Comparison of ENCODE assay signal across 8 cellular contexts in genomic region chrX:154378799-154379568, GRCh38.
DNase-seq lines count a peak whose midpoint lies in the region; ATAC-seq and TF ChIP-seq lines count a peak whose summit lies in the region.

Gene EMD, plus strand, starts transcription at chrX:154379295. Its CDS starts 190 bp downstream, at chrX:154379485.

- peak; percentile 81 for ATAC-seq in HG03439 (IDR thresholded peaks at IDR 0.05; ENCODE audit: unreplicated experiment)

- TF ChIP-seq POLR2A in GM19193 (IDR thresholded peaks at IDR 0.05; ENCODE audit: extremely low read depth, insufficient read depth, insufficient read length) = peak; percentile 56

- DNase-seq in AG20443 (ENCODE audit: low spot score) (peak; percentile 84), NCI-H524 (lab: John Stamatoyannopoulos, UW) (peak; percentile 100), kidney tubule cell (ENCODE audit: low spot score) (peak; percentile 97)
- DNase-seq in activated CD4-positive, alpha-beta T cell treated with anti-CD3 and anti-CD28 coated beads for 4 hours = peak; percentile 92 to 95
- DNase-seq in stimulated activated CD4-positive, alpha-beta T cell treated with anti-CD3 and anti-CD28 coated beads, Interleukin-1b, Interleukin-23, amount 100 ng/mL, for 24 hours (ENCODE audit: low read depth in 4 of 4, low spot score in 1 of 4) = peak; percentile 79 to 92 (median 84)

- peak within 1 kb of the TSS; percentile 95 for H3K27ac ChIP-seq in cingulate gyrus (ENCODE audit: low read depth, low read length)

Comparison
In these comparisons a context has a peak if more than half of its experiments do, and no peak if none do; other contexts are left out.
1. Peak in every context shown above with its lines: DNase-seq, ATAC-seq and H3K27ac ChIP-seq.